15 cellular contexts compared by ENCODE assay signal in the genomic region with DNA sequence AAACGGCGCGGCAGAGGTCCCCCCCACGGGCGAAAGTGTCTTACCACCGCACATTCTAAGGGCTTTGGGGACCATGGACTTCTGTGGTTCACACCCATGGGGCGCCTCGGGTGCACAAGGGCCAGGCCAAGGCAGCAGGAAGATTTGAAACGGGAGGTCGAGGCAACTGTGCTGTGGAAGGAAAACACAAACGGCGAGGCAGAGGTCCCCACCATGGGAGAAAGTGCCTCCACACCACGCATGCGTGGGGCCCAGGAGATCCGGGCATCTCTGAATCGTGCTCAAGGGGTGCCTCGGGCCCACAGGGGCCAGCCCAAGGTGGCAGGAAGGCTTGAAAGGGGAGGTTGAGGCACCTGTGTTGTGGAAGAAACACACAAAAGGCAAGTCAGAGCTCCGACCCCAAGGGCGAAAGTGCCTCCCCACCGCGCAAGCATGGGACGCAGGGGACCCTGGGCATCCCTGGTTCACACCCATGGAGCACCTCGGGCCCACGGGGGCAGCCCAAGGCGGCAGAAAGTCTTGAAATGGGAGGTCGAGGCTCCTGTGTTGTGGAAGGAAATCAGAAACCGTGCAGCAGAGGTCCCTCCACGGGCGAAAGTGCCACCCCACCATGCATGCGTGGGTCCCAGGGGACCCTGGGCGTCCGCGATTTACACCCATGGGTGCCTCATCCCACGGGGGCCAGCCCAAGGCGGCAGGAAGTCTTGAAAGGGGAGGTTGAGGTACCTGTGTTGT.
DNase-seq lines count a peak whose midpoint lies in the region; ATAC-seq, FAIRE-seq and TF ChIP-seq lines count a peak whose summit lies in the region.
"Had no signal": no experiment of that assay in that cellular context is flagged by ENCODE, and none has a peak within 500 bp of the region (broad histone marks: within the 10 kb centered on the region; RNA-seq: fewer than 3 reads in every experiment).

No MANE protein-coding gene starts in this region.

- no peaks in the 10 kb centered on the region for H3K4me1 ChIP-seq in vagina

- POLR2A ChIA-PET in activated naive CD8-positive, alpha-beta T cell treated with anti-CD3 and anti-CD28 coated beads, Interleukin-2, amount 10 ng/mL, durations not matched to agents 7 days and 5 days (lab: Charles Lee), result no interaction called here

- H3K36me3 Mint-ChIP-seq in activated naive CD8-positive, alpha-beta T cell treated with anti-CD3 and anti-CD28 coated beads, Interleukin-2, amount 10 ng/mL, durations not matched to agents 7 days and 5 days, result no peaks in the 10 kb centered on the region
- H3K36me3 Mint-ChIP-seq in activated naive CD8-positive, alpha-beta T cell treated with anti-CD3 and anti-CD28 coated beads, Interleukin-2, amount 50 U/mL, for 24 hours (ENCODE audit: low read depth), result no peaks in the 10 kb centered on the region
- peaks cover 8% of the 10 kb centered on the region for H3K36me3 Mint-ChIP-seq in natural killer cell treated with Interleukin-12 subunit alpha and Interleukin-12 subunit beta and Interleukin-15 and Interleukin-18, amount 100 ng/mL, for 72 hours

- no peak for ATAC-seq in activated naive CD8-positive, alpha-beta T cell treated with anti-CD3 and anti-CD28 coated beads, Interleukin-2, amount 10 ng/mL, durations not matched to agents 7 days and 5 days (ENCODE audit: low read depth)
- no peak for ATAC-seq in activated naive CD8-positive, alpha-beta T cell treated with anti-CD3 and anti-CD28 coated beads, Interleukin-2, amount 50 U/mL, for 24 hours
- ATAC-seq in Right ventricle myocardium superior (ENCODE audit: poor library complexity), result no peak
- ATAC-seq in natural killer cell treated with Interleukin-12 subunit alpha and Interleukin-12 subunit beta and Interleukin-15 and Interleukin-18, amount 100 ng/mL, for 72 hours, result no peak
- no peak for ATAC-seq in GM18520 (IDR thresholded peaks at IDR 0.05; ENCODE audit: unreplicated experiment)
- ATAC-seq: Panc1; stimulated activated naive CD8-positive, alpha-beta T cell treated with anti-CD3 and anti-CD28 coated beads, Interleukin-15, Interleukin-2, amounts not matched to agents 100 U/mL and 50 U/mL, for 24 hours had no signal

- intact Hi-C loops in Right ventricle myocardium superior (cut with DNase I) (no loop called here), vagina (cut with DNase I) (no loop called here)

- no peak for TF ChIP-seq POLR2A in vagina (IDR thresholded peaks at IDR 0.05)
- TF ChIP-seq POLR2A in GM12891 (IDR thresholded peaks at IDR 0.05; ENCODE audit: low read depth, low read length), result no peak

- peaks cover 6% of the 10 kb centered on the region for H3K9me3 Mint-ChIP-seq in activated naive CD8-positive, alpha-beta T cell treated with anti-CD3 and anti-CD28 coated beads, Interleukin-2, amount 10 ng/mL, durations not matched to agents 7 days and 5 days
- no peaks in the 10 kb centered on the region for H3K9me3 Mint-ChIP-seq in activated naive CD8-positive, alpha-beta T cell treated with anti-CD3 and anti-CD28 coated beads, Interleukin-2, amount 50 U/mL, for 24 hours
- no peaks in the 10 kb centered on the region for H3K9me3 Mint-ChIP-seq in natural killer cell treated with Interleukin-12 subunit alpha and Interleukin-12 subunit beta and Interleukin-15 and Interleukin-18, amount 100 ng/mL, for 72 hours

- H3K27me3 Mint-ChIP-seq in activated naive CD8-positive, alpha-beta T cell treated with anti-CD3 and anti-CD28 coated beads, Interleukin-2, amount 10 ng/mL, durations not matched to agents 7 days and 5 days, result no peaks in the 10 kb centered on the region
- no peaks in the 10 kb centered on the region for H3K27me3 Mint-ChIP-seq in activated naive CD8-positive, alpha-beta T cell treated with anti-CD3 and anti-CD28 coated beads, Interleukin-2, amount 50 U/mL, for 24 hours
- H3K27me3 Mint-ChIP-seq in natural killer cell treated with Interleukin-12 subunit alpha and Interleukin-12 subunit beta and Interleukin-15 and Interleukin-18, amount 100 ng/mL, for 72 hours, result no peaks in the 10 kb centered on the region
- H3K27me3 Mint-ChIP-seq: central memory CD8-positive, alpha-beta T cell had no signal

- H3K36me3 ChIP-seq in vagina, result no peaks in the 10 kb centered on the region

- H3K9me3 ChIP-seq in vagina, result peaks cover 3% of the 10 kb centered on the region

- TF ChIP-seq CTCF in vagina (IDR thresholded peaks at IDR 0.05), result no peak

- H3K4me3 ChIP-seq in vagina, result no peak overlapping the region
- H3K4me3 ChIP-seq: smooth muscle cell had no signal

- FAIRE-seq in GM12891 (lab: Jason Lieb, UNC), result no peak
- FAIRE-seq: frontal cortex had no signal

- H3K4me1 Mint-ChIP-seq in activated naive CD8-positive, alpha-beta T cell treated with anti-CD3 and anti-CD28 coated beads, Interleukin-2, amount 10 ng/mL, durations not matched to agents 7 days and 5 days, result no peaks in the 10 kb centered on the region
- no peaks in the 10 kb centered on the region for H3K4me1 Mint-ChIP-seq in activated naive CD8-positive, alpha-beta T cell treated with anti-CD3 and anti-CD28 coated beads, Interleukin-2, amount 50 U/mL, for 24 hours
- H3K4me1 Mint-ChIP-seq in natural killer cell treated with Interleukin-12 subunit alpha and Interleukin-12 subunit beta and Interleukin-15 and Interleukin-18, amount 100 ng/mL, for 72 hours (ENCODE audit: low read depth in 2 of 2), result no peaks in the 10 kb centered on the region
- H3K4me1 Mint-ChIP-seq: central memory CD8-positive, alpha-beta T cell had no signal

- H3K4me3 Mint-ChIP-seq in activated naive CD8-positive, alpha-beta T cell treated with anti-CD3 and anti-CD28 coated beads, Interleukin-2, amount 10 ng/mL, durations not matched to agents 7 days and 5 days, result no peak overlapping the region
- no peak overlapping the region for H3K4me3 Mint-ChIP-seq in activated naive CD8-positive, alpha-beta T cell treated with anti-CD3 and anti-CD28 coated beads, Interleukin-2, amount 50 U/mL, for 24 hours
- no peak overlapping the region for H3K4me3 Mint-ChIP-seq in natural killer cell treated with Interleukin-12 subunit alpha and Interleukin-12 subunit beta and Interleukin-15 and Interleukin-18, amount 100 ng/mL, for 72 hours
- H3K4me3 Mint-ChIP-seq: central memory CD8-positive, alpha-beta T cell had no signal

- DNase-seq in activated naive CD8-positive, alpha-beta T cell treated with anti-CD3 and anti-CD28 coated beads, Interleukin-2, amount 10 ng/mL, durations not matched to agents 7 days and 5 days, result peak; percentile 9
- DNase-seq in activated naive CD8-positive, alpha-beta T cell treated with anti-CD3 and anti-CD28 coated beads, Interleukin-2, amount 50 U/mL, for 24 hours, result no peak
- DNase-seq in Right ventricle myocardium superior (peak; percentile 21), vagina (ENCODE audit: extremely low spot score in 2 of 2) (peak; percentile 70 to 81), GM12891 (ENCODE audit: insufficient read length, low spot score) (no peak), A172 (ENCODE audit: low spot score) (no peak)
- peak; percentile 59 for DNase-seq in natural killer cell treated with Interleukin-12 subunit alpha and Interleukin-12 subunit beta and Interleukin-15 and Interleukin-18, amount 100 ng/mL, for 72 hours (ENCODE audit: low spot score)
- DNase-seq: mesendoderm; NCI-H524 treated with DMSO at 0.1 percent for 48 hours; stimulated activated naive CD8-positive, alpha-beta T cell treated with anti-CD3 and anti-CD28 coated beads, Interleukin-15, Interleukin-2, amounts not matched to agents 100 U/mL and 50 U/mL, for 24 hours had no signal

- no peak overlapping the region for H3K27ac Mint-ChIP-seq in activated naive CD8-positive, alpha-beta T cell treated with anti-CD3 and anti-CD28 coated beads, Interleukin-2, amount 10 ng/mL, durations not matched to agents 7 days and 5 days
- H3K27ac Mint-ChIP-seq in activated naive CD8-positive, alpha-beta T cell treated with anti-CD3 and anti-CD28 coated beads, Interleukin-2, amount 50 U/mL, for 24 hours, result no peak overlapping the region
- H3K27ac Mint-ChIP-seq in natural killer cell treated with Interleukin-12 subunit alpha and Interleukin-12 subunit beta and Interleukin-15 and Interleukin-18, amount 100 ng/mL, for 72 hours, result no peak overlapping the region

- H3K27me3 ChIP-seq in vagina, result no peaks in the 10 kb centered on the region

- no peak overlapping the region for H3K27ac ChIP-seq in vagina

TF ChIP-seq in GM12891, 5 proteins besides CTCF, POLR2A, EP300 and RAD21:
- no peak for TF ChIP-seq TAF1 (IDR thresholded peaks at IDR 0.05; ENCODE audit: low read depth, low read length)
- TF ChIP-seq PAX5 (IDR thresholded peaks at IDR 0.05; ENCODE audit: insufficient read depth, low read length, severe bottlenecking), result no peak
- TF ChIP-seq POU2F2 (IDR thresholded peaks at IDR 0.05; ENCODE audit: low read depth, low read length), result no peak
- no peak for TF ChIP-seq SPI1 (IDR thresholded peaks at IDR 0.05; ENCODE audit: low read depth, low read length)
- TF ChIP-seq POLR2AphosphoS5 (IDR thresholded peaks at IDR 0.05; ENCODE audit: low read depth, low read length), result no peak

Comparison
In these comparisons a context has a peak if more than half of its experiments do, and no peak if none do; other contexts are left out.
1. DNase-seq: peak in activated naive CD8-positive, alpha-beta T cell treated with anti-CD3 and anti-CD28 coated beads, Interleukin-2, amount 10 ng/mL, durations not matched to agents 7 days and 5 days (single experiment), Right ventricle myocardium superior (single experiment), natural killer cell treated with Interleukin-12 subunit alpha and Interleukin-12 subunit beta and Interleukin-15 and Interleukin-18, amount 100 ng/mL, for 72 hours (single experiment) and vagina (2 of 2); none in activated naive CD8-positive, alpha-beta T cell treated with anti-CD3 and anti-CD28 coated beads, Interleukin-2, amount 50 U/mL, for 24 hours (single experiment), GM12891 (single experiment) and A172 (single experiment).